In genomic region chr9:97059661-97060060, GRCh38 we compare ENCODE assay signal across 1 cellular context.
TF ChIP-seq lines count a peak whose summit lies in the region.

No MANE protein-coding gene starts in this region.

TF ChIP-seq in K562, 482 proteins besides CTCF, POLR2A, EP300 and RAD21:
- TF ChIP-seq SMARCB1 (IDR thresholded peaks at IDR 0.05; ENCODE audit: insufficient read length, low read depth) (no peak), POLR2H (tag; IDR thresholded peaks at IDR 0.05; ENCODE audit: low read depth) (no peak), TAF9B (IDR thresholded peaks at IDR 0.05; ENCODE audit: partially characterized antibody) (no peak), ZFP30 (CRISPR knock-in tag; IDR thresholded peaks at IDR 0.05; ENCODE audit: borderline replicate concordance) (no peak), NRF1 (conservative IDR thresholded peaks at IDR 0.05 in 1 of 2, IDR thresholded peaks at IDR 0.05 in 1 of 2) (no peak), ZNF449 (CRISPR knock-in tag; IDR thresholded peaks at IDR 0.05) (no peak), ATF3 (IDR thresholded peaks at IDR 0.05) (peak; percentile 41; the same call in 1 of the 2 replicates), ATF3 (CRISPR knock-in tag; conservative IDR thresholded peaks at IDR 0.05) (no peak), MEIS2 (IDR thresholded peaks at IDR 0.05; ENCODE audit: partially characterized antibody) (peak; percentile 36)
